21 cellular contexts compared by ENCODE assay signal in the genomic region with DNA sequence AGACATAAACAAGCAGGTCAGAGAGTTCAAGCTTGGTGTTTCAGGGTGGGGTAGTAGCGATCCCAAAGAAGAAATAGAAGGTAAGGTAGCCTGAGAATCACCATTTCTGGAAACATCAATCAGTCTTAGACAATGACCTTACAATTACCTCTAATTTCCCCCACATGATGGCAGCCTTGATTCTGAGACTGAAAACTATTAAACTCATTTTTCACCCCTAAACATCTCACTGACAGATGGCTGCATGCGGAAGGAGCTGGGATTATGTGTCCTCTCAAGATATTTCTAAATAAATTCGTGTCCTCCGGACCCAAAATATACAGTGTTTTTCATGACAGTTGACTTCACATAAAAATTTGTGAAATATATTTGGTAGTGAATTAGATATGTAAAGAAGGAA.
DNase-seq lines count a peak whose midpoint lies in the region; ATAC-seq and TF ChIP-seq lines count a peak whose summit lies in the region.
"Had no signal": no experiment of that assay in that cellular context is flagged by ENCODE, and none has a peak within 500 bp of the region (broad histone marks: within the 10 kb centered on the region; RNA-seq: fewer than 3 reads in every experiment).

No MANE protein-coding gene starts in this region.

- H3K4me3 ChIP-seq in choroid plexus epithelial cell (ENCODE audit: low read depth, low read length), result no peak overlapping the region
- H3K4me3 ChIP-seq: neural progenitor cell, psoas muscle, thoracic aorta had no signal

- in situ Hi-C loops in G401 (cut with HindIII; ENCODE audit: low sequenced_read_pairs), result no loop called here

- H3K36me3 Mint-ChIP-seq in osteocyte (ENCODE audit: unreplicated experiment), result no peaks in the 10 kb centered on the region
- H3K36me3 Mint-ChIP-seq: neural progenitor cell had no signal

- DNase-seq in G401 (ENCODE audit: low spot score), result peak; percentile 9
- DNase-seq in NAMALWA (ENCODE audit: low spot score), result peak; percentile 14
- DNase-seq in choroid plexus epithelial cell (ENCODE audit: low read depth), result peak; percentile 23
- no peak for DNase-seq in osteocyte (ENCODE audit: extremely low spot score, unreplicated experiment)
- DNase-seq in central memory CD4-positive, alpha-beta T cell, result no peak
- DNase-seq in activated effector memory CD4-positive, alpha-beta T cell treated with anti-CD3 and anti-CD28 coated beads, Interleukin-2, amount 50 U/mL, for 16 hours, result no peak
- DNase-seq: activated CD4-positive, alpha-beta T cell treated with anti-CD3 and anti-CD28 coated beads for 36 hours; activated CD8-positive, alpha-beta T cell treated with anti-CD3 and anti-CD28 coated beads, Interleukin-2, amount 10 ng/mL, durations not matched to agents 7 days and 5 days; activated naive CD8-positive, alpha-beta T cell treated with anti-CD3 and anti-CD28 coated beads, Interleukin-2, amount 50 U/mL, for 24 hours; effector CD8-positive, alpha-beta T cell; GOT3; Kasumi-1; NCI-H1048; NCI-H1694 treated with DMSO at 0.1 percent for 48 hours; NCI-H69; psoas muscle; stimulated activated naive CD4-positive, alpha-beta T cell treated with Interleukin-2 at 50 U/mL for 16 hours had no signal

- H3K9me3 Mint-ChIP-seq in osteocyte (ENCODE audit: unreplicated experiment), result no peaks in the 10 kb centered on the region
- H3K9me3 Mint-ChIP-seq: activated naive CD8-positive, alpha-beta T cell treated with anti-CD3 and anti-CD28 coated beads, Interleukin-2, amount 50 U/mL, for 24 hours; neural progenitor cell; T-helper 2 cell treated with Interferon-gamma antibody and Interleukin-4, amounts not matched to agents 5 μg/mL and 100 μg/mL, for 36 hours had no signal

- ATAC-seq in GM19023 (IDR thresholded peaks at IDR 0.05; ENCODE audit: unreplicated experiment), result no peak
- ATAC-seq: activated CD4-positive, alpha-beta T cell treated with anti-CD3 and anti-CD28 coated beads for 36 hours; activated CD8-positive, alpha-beta T cell treated with anti-CD3 and anti-CD28 coated beads, Interleukin-2, amount 10 ng/mL, durations not matched to agents 7 days and 5 days; activated naive CD8-positive, alpha-beta T cell treated with anti-CD3 and anti-CD28 coated beads, Interleukin-2, amount 50 U/mL, for 24 hours; psoas muscle had no signal

- no peaks in the 10 kb centered on the region for H3K27me3 Mint-ChIP-seq in osteocyte (ENCODE audit: unreplicated experiment)

- H3K27ac Mint-ChIP-seq in osteocyte (ENCODE audit: unreplicated experiment), result no peak overlapping the region
- H3K27ac Mint-ChIP-seq: activated CD4-positive, alpha-beta T cell treated with anti-CD3 and anti-CD28 coated beads for 36 hours; activated CD8-positive, alpha-beta T cell treated with anti-CD3 and anti-CD28 coated beads, Interleukin-2, amount 10 ng/mL, durations not matched to agents 7 days and 5 days; activated naive CD8-positive, alpha-beta T cell treated with anti-CD3 and anti-CD28 coated beads, Interleukin-2, amount 50 U/mL, for 24 hours; neural progenitor cell; T-helper 2 cell treated with Interferon-gamma antibody and Interleukin-4, amounts not matched to agents 5 μg/mL and 100 μg/mL, for 36 hours had no signal

- no peak overlapping the region for H3K4me3 Mint-ChIP-seq in osteocyte (ENCODE audit: unreplicated experiment)
- H3K4me3 Mint-ChIP-seq: activated CD4-positive, alpha-beta T cell treated with anti-CD3 and anti-CD28 coated beads for 36 hours; activated CD8-positive, alpha-beta T cell treated with anti-CD3 and anti-CD28 coated beads, Interleukin-2, amount 10 ng/mL, durations not matched to agents 7 days and 5 days; activated naive CD8-positive, alpha-beta T cell treated with anti-CD3 and anti-CD28 coated beads, Interleukin-2, amount 50 U/mL, for 24 hours; neural progenitor cell; T-helper 2 cell treated with Interferon-gamma antibody and Interleukin-4, amounts not matched to agents 5 μg/mL and 100 μg/mL, for 36 hours had no signal

- H3K4me1 Mint-ChIP-seq in osteocyte (ENCODE audit: unreplicated experiment), result peaks cover 13% of the 10 kb centered on the region
- H3K4me1 Mint-ChIP-seq: activated CD4-positive, alpha-beta T cell treated with anti-CD3 and anti-CD28 coated beads for 36 hours; activated naive CD8-positive, alpha-beta T cell treated with anti-CD3 and anti-CD28 coated beads, Interleukin-2, amount 50 U/mL, for 24 hours had no signal

- TF ChIP-seq CTCF in choroid plexus epithelial cell (conservative IDR thresholded peaks at IDR 0.05; ENCODE audit: low read depth, low read length) (peak; percentile 18), osteocyte (IDR thresholded peaks at IDR 0.05) (peak; percentile 17)

Comparison
In these comparisons a context has a peak if more than half of its experiments do, and no peak if none do; other contexts are left out.
1. DNase-seq: peak in G401 (single experiment), NAMALWA (single experiment) and choroid plexus epithelial cell (single experiment); none in osteocyte (single experiment), central memory CD4-positive, alpha-beta T cell (single experiment) and activated effector memory CD4-positive, alpha-beta T cell treated with anti-CD3 and anti-CD28 coated beads, Interleukin-2, amount 50 U/mL, for 16 hours (single experiment).